Comparison of ENCODE assay signal across 24 cellular contexts in genomic region chr7:73882060-73882428, GRCh38. TPM values are rescaled to one million over a fixed set of nuclear protein-coding genes. Genes with fewer than 3 reads are reported as not detected.
"Had no signal": no experiment of that assay in that cellular context is flagged by ENCODE, and none has a peak within 500 bp of the region (broad histone marks: within the 10 kb centered on the region; RNA-seq: fewer than 3 reads in every experiment).

No MANE protein-coding gene starts in this region.

- H3K4me1 Mint-ChIP-seq: activated B cell treated with CpG ODN at 0.5 μM for 24 hours; activated CD4-positive, alpha-beta T cell treated with anti-CD3 and anti-CD28 coated beads, Interleukin-2, amount 10 ng/mL, durations not matched to agents 24 days and 14 days; activated CD8-positive, alpha-beta memory T cell treated with anti-CD3 and anti-CD28 coated beads, Interleukin-2, amount 10 ng/mL, durations not matched to agents 7 days and 5 days; activated T-helper 17 cell treated with anti-CD3 and anti-CD28 coated beads, Interleukin-2, amount 50 U/mL, for 72 hours; IgD-negative memory B cell had no signal

- H3K36me3 Mint-ChIP-seq: activated CD8-positive, alpha-beta memory T cell treated with anti-CD3 and anti-CD28 coated beads, Interleukin-2, amount 10 ng/mL, durations not matched to agents 7 days and 5 days; activated naive CD8-positive, alpha-beta T cell treated with anti-CD3 and anti-CD28 coated beads for 36 hours; IgD-negative memory B cell had no signal

- H3K9me3 ChIP-seq: MG63 had no signal

- H3K27ac Mint-ChIP-seq: activated B cell treated with CpG ODN at 0.5 μM for 24 hours; activated CD4-positive, alpha-beta T cell treated with anti-CD3 and anti-CD28 coated beads, Interleukin-2, amount 10 ng/mL, durations not matched to agents 24 days and 14 days; activated CD8-positive, alpha-beta memory T cell treated with anti-CD3 and anti-CD28 coated beads, Interleukin-2, amount 10 ng/mL, durations not matched to agents 7 days and 5 days; activated naive CD4-positive, alpha-beta T cell treated with anti-CD3 and anti-CD28 coated beads for 36 hours; activated naive CD8-positive, alpha-beta T cell treated with anti-CD3 and anti-CD28 coated beads for 36 hours; activated T-helper 17 cell treated with anti-CD3 and anti-CD28 coated beads, Interleukin-2, amount 50 U/mL, for 72 hours; IgD-negative memory B cell had no signal

- H3K36me3 ChIP-seq: MG63 had no signal

- H3K4me3 Mint-ChIP-seq: activated B cell treated with CpG ODN at 0.5 μM for 24 hours; activated CD4-positive, alpha-beta T cell treated with anti-CD3 and anti-CD28 coated beads, Interleukin-2, amount 10 ng/mL, durations not matched to agents 24 days and 14 days; activated CD8-positive, alpha-beta memory T cell treated with anti-CD3 and anti-CD28 coated beads, Interleukin-2, amount 10 ng/mL, durations not matched to agents 7 days and 5 days; activated naive CD4-positive, alpha-beta T cell treated with anti-CD3 and anti-CD28 coated beads for 36 hours; activated naive CD8-positive, alpha-beta T cell treated with anti-CD3 and anti-CD28 coated beads for 36 hours; activated T-cell treated with anti-CD3 and anti-CD28 coated beads, Interleukin-2, amount 50 U/mL, for 4 hours; activated T-helper 17 cell treated with anti-CD3 and anti-CD28 coated beads, Interleukin-2, amount 50 U/mL, for 72 hours; IgD-negative memory B cell had no signal

- ATAC-seq: activated CD8-positive, alpha-beta memory T cell treated with anti-CD3 and anti-CD28 coated beads, Interleukin-2, amount 10 ng/mL, durations not matched to agents 7 days and 5 days; activated T-cell treated with anti-CD3 and anti-CD28 coated beads, Interleukin-2, amount 50 U/mL, for 4 hours; activated T-helper 17 cell treated with anti-CD3 and anti-CD28 coated beads, Interleukin-2, amount 50 U/mL, for 72 hours had no signal

- H3K27ac ChIP-seq: KMS-11, PC-9 had no signal

- DNase-seq: activated B cell treated with CpG ODN at 0.5 μM for 24 hours; activated CD4-positive, alpha-beta T cell treated with anti-CD3 and anti-CD28 coated beads for 1 hour; activated CD4-positive, alpha-beta T cell treated with anti-CD3 and anti-CD28 coated beads, Interleukin-2, amount 10 ng/mL, durations not matched to agents 24 days and 14 days; activated CD4-positive, alpha-beta T cell treated with anti-CD3 and anti-CD28 coated beads, Interleukin-2, amount 50 U/mL, for 48 hours; activated CD8-positive, alpha-beta memory T cell treated with anti-CD3 and anti-CD28 coated beads, Interleukin-2, amount 10 ng/mL, durations not matched to agents 7 days and 5 days; activated gamma-delta T cell; activated naive CD4-positive, alpha-beta T cell treated with anti-CD3 and anti-CD28 coated beads for 36 hours; activated naive CD8-positive, alpha-beta T cell treated with anti-CD3 and anti-CD28 coated beads for 36 hours; activated T-cell treated with anti-CD3 and anti-CD28 coated beads, Interleukin-2, amount 50 U/mL, for 4 hours; MG63; MV-4-11; NCI-H1105; NCI-H1436; NCI-H1694 treated with DMSO at 0.1 percent for 48 hours; NCI-H2029 treated with DMSO at 0.1 percent for 48 hours; NCI-H345; NCI-H510A treated with DMSO at 0.1 percent for 48 hours; PC-9; SIG-M5; T-helper 2 cell; T1000 had no signal

- H3K27me3 ChIP-seq: MG63 had no signal

- H3K9me3 Mint-ChIP-seq: activated B cell treated with CpG ODN at 0.5 μM for 24 hours; activated CD4-positive, alpha-beta T cell treated with anti-CD3 and anti-CD28 coated beads, Interleukin-2, amount 10 ng/mL, durations not matched to agents 24 days and 14 days; activated naive CD4-positive, alpha-beta T cell treated with anti-CD3 and anti-CD28 coated beads for 36 hours; activated naive CD8-positive, alpha-beta T cell treated with anti-CD3 and anti-CD28 coated beads for 36 hours; activated T-cell treated with anti-CD3 and anti-CD28 coated beads, Interleukin-2, amount 50 U/mL, for 4 hours; activated T-helper 17 cell treated with anti-CD3 and anti-CD28 coated beads, Interleukin-2, amount 50 U/mL, for 72 hours; IgD-negative memory B cell had no signal

- H3K4me3 ChIP-seq: MG63, PC-9 had no signal

RNA-seq across cellular contexts. Expression of gene TMEM270, which starts 21.1 kb away (rescaled TPM):
- total RNA-seq: activated B cell treated with CpG ODN at 0.5 μM for 24 hours; activated CD4-positive, alpha-beta T cell treated with anti-CD3 and anti-CD28 coated beads, Interleukin-2, amount 10 ng/mL, durations not matched to agents 24 days and 14 days; activated CD8-positive, alpha-beta memory T cell treated with anti-CD3 and anti-CD28 coated beads, Interleukin-2, amount 10 ng/mL, durations not matched to agents 7 days and 5 days; activated naive CD4-positive, alpha-beta T cell treated with anti-CD3 and anti-CD28 coated beads for 36 hours; activated naive CD8-positive, alpha-beta T cell treated with anti-CD3 and anti-CD28 coated beads for 36 hours; activated T-cell treated with anti-CD3 and anti-CD28 coated beads, Interleukin-2, amount 50 U/mL, for 4 hours; activated T-helper 17 cell treated with anti-CD3 and anti-CD28 coated beads, Interleukin-2, amount 50 U/mL, for 72 hours had no signal

RNA-seq across cellular contexts. Expression of gene CLDN4, which starts 51.2 kb away (rescaled TPM):
- total RNA-seq: activated B cell treated with CpG ODN at 0.5 μM for 24 hours; activated CD4-positive, alpha-beta T cell treated with anti-CD3 and anti-CD28 coated beads, Interleukin-2, amount 10 ng/mL, durations not matched to agents 24 days and 14 days had no signal
